Comparison of ENCODE assay signal across 2 cellular contexts in genomic region chr21:32543056-32543455, GRCh38. TPM values are rescaled to one million over a fixed set of nuclear protein-coding genes. Genes with fewer than 3 reads are reported as not detected.
"Had no signal": no experiment of that assay in that cellular context is flagged by ENCODE, and none has a peak within 500 bp of the region (broad histone marks: within the 10 kb centered on the region; RNA-seq: fewer than 3 reads in every experiment).

No MANE protein-coding gene starts in this region.

RNA-seq across cellular contexts. Expression of gene TCP10L, which starts 42.3 kb away (rescaled TPM):
- total RNA-seq: subcutaneous adipose tissue, vagina had no signal
